1 cellular context compared by ENCODE assay signal in genomic region chr2:105237045-105237765, GRCh38.
TF ChIP-seq lines count a peak whose summit lies in the region.

No MANE protein-coding gene starts in this region.

TF ChIP-seq in IMR-90, 13 proteins besides CTCF, POLR2A, EP300 and RAD21:
- TF ChIP-seq NFE2L2 (IDR thresholded peaks at IDR 0.05; ENCODE audit: low read depth, low read length) (no peak), MXI1 (IDR thresholded peaks at IDR 0.05; ENCODE audit: borderline replicate concordance, low read depth, low read length) (no peak), USF2 (IDR thresholded peaks at IDR 0.05; ENCODE audit: low read depth, low read length) (no peak), RCOR1 (IDR thresholded peaks at IDR 0.05; ENCODE audit: insufficient replicate concordance, low read length) (no peak), CEBPB (IDR thresholded peaks at IDR 0.05; ENCODE audit: low read depth, low read length) (no peak), RFX5 (IDR thresholded peaks at IDR 0.05; ENCODE audit: low read depth, low read length) (no peak), ELK1 (IDR thresholded peaks at IDR 0.05; ENCODE audit: borderline replicate concordance, low read depth, low read length) (no peak), FOS (IDR thresholded peaks at IDR 0.05; ENCODE audit: low read depth, low read length) (no peak), SMC3 (IDR thresholded peaks at IDR 0.05; ENCODE audit: low read depth, low read length) (no peak), MAFK (IDR thresholded peaks at IDR 0.05; ENCODE audit: low read depth, low read length) (no peak), MAZ (IDR thresholded peaks at IDR 0.05; ENCODE audit: borderline replicate concordance, low read depth, low read length) (no peak), BHLHE40 (IDR thresholded peaks at IDR 0.05; ENCODE audit: low read depth, low read length) (no peak), CHD1 (IDR thresholded peaks at IDR 0.05; ENCODE audit: low read depth, low read length) (no peak)
